ENCODE assay signal across 1 cellular context in the genomic region with DNA sequence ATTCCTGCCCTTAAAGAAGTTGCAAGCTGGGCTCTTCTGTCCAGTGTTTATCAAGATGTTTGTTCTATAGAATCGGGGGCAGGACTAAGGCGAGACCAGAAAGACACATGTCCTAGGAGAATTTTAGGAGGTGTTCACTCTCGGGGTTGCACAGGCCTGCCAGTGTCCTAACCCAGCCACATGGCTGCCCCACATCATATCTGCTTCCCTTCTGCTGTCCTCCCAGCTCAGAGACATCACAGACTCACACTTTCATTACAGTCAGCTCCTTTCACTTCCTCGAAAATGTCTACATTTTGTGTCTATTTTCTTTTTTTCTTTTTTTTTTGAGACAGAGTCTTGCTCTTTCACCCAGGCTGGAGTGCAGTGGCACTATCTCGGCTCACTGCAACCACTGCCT.
TF ChIP-seq lines count a peak whose summit lies in the region.

No MANE protein-coding gene starts in this region.

TF ChIP-seq in HepG2, 621 proteins besides CTCF, POLR2A, EP300 and RAD21:
- TF ChIP-seq MED8 (CRISPR knock-in tag; IDR thresholded peaks at IDR 0.05; ENCODE audit: insufficient replicate concordance) (no peak), ZNF776 (CRISPR knock-in tag; IDR thresholded peaks at IDR 0.05) (no peak), ZNF230 (CRISPR knock-in tag; IDR thresholded peaks at IDR 0.05) (no peak)
- TF ChIP-seq, protein P1, sequence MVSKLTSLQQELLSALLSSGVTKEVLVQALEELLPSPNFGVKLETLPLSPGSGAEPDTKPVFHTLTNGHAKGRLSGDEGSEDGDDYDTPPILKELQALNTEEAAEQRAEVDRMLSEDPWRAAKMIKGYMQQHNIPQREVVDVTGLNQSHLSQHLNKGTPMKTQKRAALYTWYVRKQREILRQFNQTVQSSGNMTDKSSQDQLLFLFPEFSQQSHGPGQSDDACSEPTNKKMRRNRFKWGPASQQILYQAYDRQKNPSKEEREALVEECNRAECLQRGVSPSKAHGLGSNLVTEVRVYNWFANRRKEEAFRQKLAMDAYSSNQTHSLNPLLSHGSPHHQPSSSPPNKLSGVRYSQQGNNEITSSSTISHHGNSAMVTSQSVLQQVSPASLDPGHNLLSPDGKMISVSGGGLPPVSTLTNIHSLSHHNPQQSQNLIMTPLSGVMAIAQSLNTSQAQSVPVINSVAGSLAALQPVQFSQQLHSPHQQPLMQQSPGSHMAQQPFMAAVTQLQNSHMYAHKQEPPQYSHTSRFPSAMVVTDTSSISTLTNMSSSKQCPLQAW (CRISPR knock-in tag; IDR thresholded peaks at IDR 0.05) = no peak
